ENCODE assay signal across 19 cellular contexts in the genomic region with DNA sequence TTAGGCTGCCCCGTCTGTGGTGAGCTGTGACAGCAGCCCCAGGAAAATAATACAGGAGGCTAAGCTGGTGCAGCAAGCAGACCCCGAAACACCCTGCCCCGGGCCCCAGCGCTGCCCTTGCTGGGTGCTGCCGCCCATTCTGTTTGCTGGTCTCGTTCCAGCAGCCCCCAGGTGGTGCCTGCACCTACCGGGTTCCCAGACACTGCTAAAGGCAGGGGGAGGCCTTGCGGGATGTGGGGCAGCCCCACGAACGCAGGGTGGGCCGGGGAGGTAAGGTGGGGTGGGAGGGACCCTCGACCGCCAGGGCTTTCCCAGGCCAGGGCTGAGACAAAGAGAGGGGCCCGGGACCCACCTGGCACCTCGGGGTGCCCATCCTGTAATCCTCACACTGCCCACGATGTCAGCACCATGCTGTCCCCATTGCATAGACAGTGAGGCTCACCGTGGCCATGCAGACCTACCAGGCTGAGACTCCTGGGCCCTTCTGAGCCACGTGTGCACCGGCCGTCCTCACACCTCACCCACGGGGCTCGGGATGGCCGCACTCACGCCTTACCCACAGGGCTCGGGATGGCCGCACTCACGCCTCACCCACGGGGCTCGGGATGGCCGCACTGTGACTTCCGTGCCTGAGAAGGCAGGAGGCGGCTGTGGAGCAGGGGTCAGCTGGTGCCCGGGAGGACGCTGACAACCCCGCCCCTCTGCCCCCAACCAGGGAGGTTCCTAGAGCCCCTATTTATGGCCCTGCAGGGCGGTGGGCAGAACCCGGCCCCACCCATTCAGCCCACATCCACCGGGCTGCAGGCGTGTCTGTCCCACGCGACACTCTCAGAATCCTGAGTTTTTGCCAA. TPM values are rescaled to one million over a fixed set of nuclear protein-coding genes. Genes with fewer than 3 reads are reported as not detected.
DNase-seq lines count a peak whose midpoint lies in the region; ATAC-seq and TF ChIP-seq lines count a peak whose summit lies in the region.
"Had no signal": no experiment of that assay in that cellular context is flagged by ENCODE, and none has a peak within 500 bp of the region (broad histone marks: within the 10 kb centered on the region; RNA-seq: fewer than 3 reads in every experiment).

No MANE protein-coding gene starts in this region.

- H3K9me3 Mint-ChIP-seq in HFFc6 (peaks cover 34% of the 10 kb centered on the region), Calu3 (ENCODE audit: low read depth, unreplicated experiment) (peaks cover 14% of the 10 kb centered on the region)

- H3K27me3 Mint-ChIP-seq in HFFc6 (ENCODE audit: insufficient read depth) (peaks cover 3% of the 10 kb centered on the region), Calu3 (ENCODE audit: unreplicated experiment) (peaks cover 60% of the 10 kb centered on the region)

- H3K4me1 Mint-ChIP-seq in HFFc6 (ENCODE audit: low read depth): no peaks in the 10 kb centered on the region
- H3K4me1 Mint-ChIP-seq in Calu3 (ENCODE audit: low read depth, unreplicated experiment): no peaks in the 10 kb centered on the region

- 56 to 63% (median 58%) methylated on average over 38 to 41 of the region's 41 CpGs for WGBS in psoas muscle, 3 donors

- ATAC-seq in psoas muscle: no peak
- ATAC-seq: CD8-positive, alpha-beta T cell had no signal

- H3K27ac Mint-ChIP-seq in HFFc6 (no peak overlapping the region), Calu3 (ENCODE audit: unreplicated experiment) (no peak overlapping the region)
- H3K27ac Mint-ChIP-seq: CD8-positive, alpha-beta T cell had no signal

- peak overlapping the region; percentile 86 for H3K4me2 ChIP-seq in BLaER1

- intact Hi-C loops in psoas muscle (cut with DNase I) (no loop called here), Calu3 (cut with micrococcal nuclease; ENCODE audit: unreplicated experiment) (no loop called here)

- TF ChIP-seq CTCF in HEK293 (tag by site-specific recombination; IDR thresholded peaks at IDR 0.05): no peak
- TF ChIP-seq CTCF in psoas muscle (IDR thresholded peaks at IDR 0.05): no peak
- TF ChIP-seq CTCF in HFFc6 (IDR thresholded peaks at IDR 0.05): no peak
- no peak for TF ChIP-seq CTCF in Calu3 (IDR thresholded peaks at IDR 0.05; ENCODE audit: unreplicated experiment)

- POLR2A ChIA-PET in HEK293 (lab: Yijun Ruan, JAX): interaction anchor here (0.5 kb wide), 1 partner anchor 1297 kb away, joined by 4 read pairs; no protein-coding TSS in a partner anchor

- CTCF ChIA-PET in HEK293 (lab: Yijun Ruan, JAX): no interaction called here
- CTCF ChIA-PET in Calu3 (lab: Charles Lee): interaction anchor here (0.9 kb wide), 1 partner anchor 28 kb away, joined by 4 read pairs; no protein-coding TSS in a partner anchor

- DNase-seq in left kidney (ENCODE audit: low read depth, low spot score): peak; percentile 20
- peak; percentile 12 to 27 for DNase-seq in psoas muscle
- no peak for DNase-seq in HFFc6
- DNase-seq in Calu3: no peak
- no peak for DNase-seq in SHP77 (lab: John Stamatoyannopoulos, UW)
- DNase-seq: ACHN; C1 segment of cervical spinal cord; CD8-positive, alpha-beta T cell; DMS153; KBM-7; MM.1S; NCI-H1048; NCI-H1436; NCI-H187 treated with DMSO at 0.1 percent for 48 hours; NCI-H2107; NCI-H510A had no signal

- H3K27ac ChIP-seq in BLaER1 (peak overlapping the region; percentile 76), HEK293 (ENCODE audit: extremely low read depth, low read depth, low read length) (no peak overlapping the region), psoas muscle (no peak overlapping the region)

- BruUV-seq in Calu3 (replicated peaks; lab: Mats Ljungman, UMichigan): no TSS peak

- no peaks in the 10 kb centered on the region for H4K20me1 ChIP-seq in BLaER1

- peaks cover 18% of the 10 kb centered on the region for H3K36me3 Mint-ChIP-seq in HFFc6 (ENCODE audit: low read depth)
- peaks cover 9% of the 10 kb centered on the region for H3K36me3 Mint-ChIP-seq in Calu3 (ENCODE audit: insufficient read depth, unreplicated experiment)
- H3K36me3 Mint-ChIP-seq: CD8-positive, alpha-beta T cell had no signal

- H3K27me3 ChIP-seq in BLaER1 (no peaks in the 10 kb centered on the region), psoas muscle (ENCODE audit: insufficient read depth in 3 of 3, low read length in 2 of 3) (peaks cover 0 to 10% (median 2%) of the 10 kb centered on the region in 3 donors)

- H3K9me3 ChIP-seq in BLaER1: peaks cover 46% of the 10 kb centered on the region
- H3K9me3 ChIP-seq in HEK293 (ENCODE audit: control insufficient read depth, insufficient read depth, low read depth, low read length): no peaks in the 10 kb centered on the region
- peaks cover 15% of the 10 kb centered on the region for H3K9me3 ChIP-seq in psoas muscle

- no peak overlapping the region for H3K4me3 ChIP-seq in BLaER1
- H3K4me3 ChIP-seq in HEK293 (ENCODE audit: low read depth, low read length): no peak overlapping the region
- no peak overlapping the region for H3K4me3 ChIP-seq in psoas muscle

- H3K36me3 ChIP-seq in BLaER1 (no peaks in the 10 kb centered on the region), HEK293 (ENCODE audit: control insufficient read depth in 2 of 2, insufficient read depth in 1 of 2, low read length in 2 of 2) (no peaks in the 10 kb centered on the region), psoas muscle (ENCODE audit: insufficient read depth in 1 of 2, low read depth in 1 of 2) (no peaks in the 10 kb centered on the region)

- H3K4me1 ChIP-seq in BLaER1: peaks cover 40% of the 10 kb centered on the region
- H3K4me1 ChIP-seq in HEK293 (ENCODE audit: control insufficient read depth, insufficient read depth, low read length): no peaks in the 10 kb centered on the region
- no peaks in the 10 kb centered on the region for H3K4me1 ChIP-seq in psoas muscle

- H3K9ac ChIP-seq in BLaER1: peak overlapping the region; percentile 50; the same call in 1 of the 2 replicates

- H3K4me3 Mint-ChIP-seq in HFFc6: no peak overlapping the region
- no peak overlapping the region for H3K4me3 Mint-ChIP-seq in Calu3 (ENCODE audit: low read depth, unreplicated experiment)
- H3K4me3 Mint-ChIP-seq: CD8-positive, alpha-beta T cell had no signal

TF ChIP-seq in HEK293, 187 proteins besides CTCF, POLR2A, EP300 and RAD21:
- TF ChIP-seq ZNF221 (tag by site-specific recombination; IDR thresholded peaks at IDR 0.05; ENCODE audit: borderline replicate concordance) (no peak), EGR2 (tag by site-specific recombination; IDR thresholded peaks at IDR 0.05; ENCODE audit: low read depth) (0 out of 2 replicates have a peak, but pooled peaks have one; percentile 52), ZNF404 (tag by site-specific recombination; IDR thresholded peaks at IDR 0.05) (no peak), ZFHX2 (tag by site-specific recombination; conservative IDR thresholded peaks at IDR 0.05) (peak; percentile 36; the same call in 1 of the 2 replicates)

RNA-seq across cellular contexts. Expression of gene GALNT9, which starts 20.9 kb away (rescaled TPM):
- not detected for total RNA-seq in psoas muscle
- polyA plus RNA-seq in psoas muscle: under 1 TPM; 0.01 to 0.21 (median 0.08) TPM
- total RNA-seq in HFFc6 (2021; fragmentation: NEBNext Ultra II Directional; extraction: Animal tissue kit (Norgen Biotek cat#: 25700)): not detected
- total RNA-seq in Calu3 (2022): 0.54 and 1.5 TPM in 2 replicates
- total RNA-seq: CD8-positive, alpha-beta T cell; HT-29 had no signal

Comparison
In these comparisons a context has a peak if more than half of its experiments do, and no peak if none do; other contexts are left out.
1. DNase-seq: peak in left kidney (single experiment) and psoas muscle (2 of 2); none in HFFc6 (single experiment), Calu3 (single experiment) and SHP77 (0 of 2).